8 cellular contexts compared by ENCODE assay signal in the genomic region with DNA sequence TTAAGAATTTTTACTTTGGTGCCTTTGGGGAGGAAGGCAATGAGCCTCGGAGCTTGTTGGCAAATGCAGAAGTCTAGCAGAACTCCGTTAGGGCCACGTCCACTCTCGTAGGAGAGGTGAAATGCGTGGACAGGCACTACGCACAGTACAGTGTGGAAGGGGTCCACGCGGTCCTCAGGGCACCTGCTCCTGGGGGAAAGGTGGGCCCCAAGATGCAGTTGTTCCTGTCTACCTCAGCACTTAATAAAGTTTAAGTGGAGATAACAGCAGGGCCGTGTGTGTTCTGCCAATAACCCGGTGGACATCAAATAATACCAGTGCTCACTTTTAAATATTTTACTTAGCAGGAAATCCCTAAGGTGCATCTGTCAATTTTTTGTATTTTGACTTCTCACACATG. TPM values are rescaled to one million over a fixed set of nuclear protein-coding genes. Genes with fewer than 3 reads are reported as not detected.
DNase-seq lines count a peak whose midpoint lies in the region; ATAC-seq lines count a peak whose summit lies in the region.

No MANE protein-coding gene starts in this region.

- H3K27me3 Mint-ChIP-seq in T-helper 2 cell treated with Interferon-gamma antibody and Interleukin-4, amounts not matched to agents 5 μg/mL and 100 μg/mL, for 36 hours (ENCODE audit: low read depth), result peaks cover 11% of the 10 kb centered on the region
- peaks cover 12% of the 10 kb centered on the region for H3K27me3 Mint-ChIP-seq in activated CD8-positive, alpha-beta T cell treated with anti-CD3 and anti-CD28 coated beads, Interleukin-2, amount 10 ng/mL, durations not matched to agents 7 days and 5 days (ENCODE audit: low read depth)
- peaks cover 17% of the 10 kb centered on the region for H3K27me3 Mint-ChIP-seq in stimulated activated naive CD8-positive, alpha-beta T cell treated with anti-CD3 and anti-CD28 coated beads, Interleukin-15, amount 100 ng/mL, for 72 hours

- no peaks in the 10 kb centered on the region for H3K9me3 ChIP-seq in iPS-15b (ENCODE audit: control insufficient read depth, insufficient read depth, low read length)

- CTCF ChIA-PET in activated CD8-positive, alpha-beta T cell treated with anti-CD3 and anti-CD28 coated beads, Interleukin-2, amount 10 ng/mL, durations not matched to agents 7 days and 5 days (lab: Charles Lee), result no interaction called here

- no peak for DNase-seq in T-helper 2 cell treated with Interferon-gamma antibody and Interleukin-4, amounts not matched to agents 5 μg/mL and 100 μg/mL, for 36 hours (ENCODE audit: low spot score)
- DNase-seq in T-helper 2 cell (no peak), occipital lobe (lab: John Stamatoyannopoulos, UW) (no peak), SW 1271 (lab: John Stamatoyannopoulos, UW) (no peak)
- no peak for DNase-seq in activated CD8-positive, alpha-beta T cell treated with anti-CD3 and anti-CD28 coated beads, Interleukin-2, amount 10 ng/mL, durations not matched to agents 7 days and 5 days
- no peak for DNase-seq in stimulated activated naive CD8-positive, alpha-beta T cell treated with anti-CD3 and anti-CD28 coated beads, Interleukin-15, amount 100 ng/mL, for 72 hours

- peak overlapping the region; percentile 70 for H3K4me3 ChIP-seq in iPS-15b (ENCODE audit: low read depth, low read length)

- ATAC-seq in activated CD8-positive, alpha-beta T cell treated with anti-CD3 and anti-CD28 coated beads, Interleukin-2, amount 10 ng/mL, durations not matched to agents 7 days and 5 days, result no peak
- no peak for ATAC-seq in stimulated activated naive CD8-positive, alpha-beta T cell treated with anti-CD3 and anti-CD28 coated beads, Interleukin-15, amount 100 ng/mL, for 72 hours
- no peak for ATAC-seq in HG03039 (IDR thresholded peaks at IDR 0.05; ENCODE audit: unreplicated experiment)

- POLR2A ChIA-PET in activated CD8-positive, alpha-beta T cell treated with anti-CD3 and anti-CD28 coated beads, Interleukin-2, amount 10 ng/mL, durations not matched to agents 7 days and 5 days (lab: Charles Lee), result no interaction called here

- H3K9me3 Mint-ChIP-seq in T-helper 2 cell treated with Interferon-gamma antibody and Interleukin-4, amounts not matched to agents 5 μg/mL and 100 μg/mL, for 36 hours, result no peaks in the 10 kb centered on the region
- no peaks in the 10 kb centered on the region for H3K9me3 Mint-ChIP-seq in activated CD8-positive, alpha-beta T cell treated with anti-CD3 and anti-CD28 coated beads, Interleukin-2, amount 10 ng/mL, durations not matched to agents 7 days and 5 days (ENCODE audit: insufficient read depth)
- H3K9me3 Mint-ChIP-seq in stimulated activated naive CD8-positive, alpha-beta T cell treated with anti-CD3 and anti-CD28 coated beads, Interleukin-15, amount 100 ng/mL, for 72 hours, result no peaks in the 10 kb centered on the region

- H3K36me3 Mint-ChIP-seq in T-helper 2 cell treated with Interferon-gamma antibody and Interleukin-4, amounts not matched to agents 5 μg/mL and 100 μg/mL, for 36 hours (ENCODE audit: low read depth), result peaks cover 4% of the 10 kb centered on the region
- peaks cover 4% of the 10 kb centered on the region for H3K36me3 Mint-ChIP-seq in activated CD8-positive, alpha-beta T cell treated with anti-CD3 and anti-CD28 coated beads, Interleukin-2, amount 10 ng/mL, durations not matched to agents 7 days and 5 days (ENCODE audit: low read depth)

- H3K9ac ChIP-seq in iPS-15b (ENCODE audit: low read depth, low read length), result no peak overlapping the region

- H3K27me3 ChIP-seq in iPS-15b (ENCODE audit: control insufficient read depth, insufficient read depth, low read length), result peaks cover 23% of the 10 kb centered on the region

- H3K27ac Mint-ChIP-seq in T-helper 2 cell treated with Interferon-gamma antibody and Interleukin-4, amounts not matched to agents 5 μg/mL and 100 μg/mL, for 36 hours, result no peak overlapping the region
- peak overlapping the region; percentile 39 for H3K27ac Mint-ChIP-seq in activated CD8-positive, alpha-beta T cell treated with anti-CD3 and anti-CD28 coated beads, Interleukin-2, amount 10 ng/mL, durations not matched to agents 7 days and 5 days
- peak overlapping the region in 1 of 2 donors; percentile 35 for H3K27ac Mint-ChIP-seq in stimulated activated naive CD8-positive, alpha-beta T cell treated with anti-CD3 and anti-CD28 coated beads, Interleukin-15, amount 100 ng/mL, for 72 hours

- peak overlapping the region; percentile 76 for H3K4me3 Mint-ChIP-seq in T-helper 2 cell treated with Interferon-gamma antibody and Interleukin-4, amounts not matched to agents 5 μg/mL and 100 μg/mL, for 36 hours
- peak overlapping the region; percentile 75 for H3K4me3 Mint-ChIP-seq in activated CD8-positive, alpha-beta T cell treated with anti-CD3 and anti-CD28 coated beads, Interleukin-2, amount 10 ng/mL, durations not matched to agents 7 days and 5 days
- H3K4me3 Mint-ChIP-seq in stimulated activated naive CD8-positive, alpha-beta T cell treated with anti-CD3 and anti-CD28 coated beads, Interleukin-15, amount 100 ng/mL, for 72 hours, result peak overlapping the region; percentile 78 to 86

- peaks cover 25% of the 10 kb centered on the region for H3K4me1 Mint-ChIP-seq in T-helper 2 cell treated with Interferon-gamma antibody and Interleukin-4, amounts not matched to agents 5 μg/mL and 100 μg/mL, for 36 hours (ENCODE audit: low read depth)
- peaks cover 31% of the 10 kb centered on the region for H3K4me1 Mint-ChIP-seq in activated CD8-positive, alpha-beta T cell treated with anti-CD3 and anti-CD28 coated beads, Interleukin-2, amount 10 ng/mL, durations not matched to agents 7 days and 5 days (ENCODE audit: low read depth)
- peaks cover 43% of the 10 kb centered on the region for H3K4me1 Mint-ChIP-seq in stimulated activated naive CD8-positive, alpha-beta T cell treated with anti-CD3 and anti-CD28 coated beads, Interleukin-15, amount 100 ng/mL, for 72 hours

- no peaks in the 10 kb centered on the region for H3K36me3 ChIP-seq in iPS-15b (ENCODE audit: control insufficient read depth, insufficient read depth, low read length)

- H3K4me1 ChIP-seq in iPS-15b (ENCODE audit: control insufficient read depth, insufficient read depth, low read length), result peaks cover 2% of the 10 kb centered on the region

RNA-seq across cellular contexts. Expression of gene RAB11FIP3, which starts 1.8 kb away (rescaled TPM):
- total RNA-seq in activated CD8-positive, alpha-beta T cell treated with anti-CD3 and anti-CD28 coated beads, Interleukin-2, amount 10 ng/mL, durations not matched to agents 7 days and 5 days, result 10 to 100 TPM; 20.7 to 23.4 TPM
- total RNA-seq in occipital lobe, result 25.6 TPM

RNA-seq across cellular contexts. Expression of gene DECR2, which starts 25.6 kb away (rescaled TPM):
- 1 to 10 TPM; 4.7 to 6.3 TPM for total RNA-seq in activated CD8-positive, alpha-beta T cell treated with anti-CD3 and anti-CD28 coated beads, Interleukin-2, amount 10 ng/mL, durations not matched to agents 7 days and 5 days
- total RNA-seq in occipital lobe, result 7.6 TPM

RNA-seq across cellular contexts. Expression of gene NME4, which starts 30.3 kb away (rescaled TPM):
- 1 to 10 TPM; 5.2 to 6.8 TPM for total RNA-seq in activated CD8-positive, alpha-beta T cell treated with anti-CD3 and anti-CD28 coated beads, Interleukin-2, amount 10 ng/mL, durations not matched to agents 7 days and 5 days
- 15.4 TPM for total RNA-seq in occipital lobe

RNA-seq across cellular contexts. Expression of gene PGAP6, which starts 45.5 kb away (rescaled TPM):
- total RNA-seq in activated CD8-positive, alpha-beta T cell treated with anti-CD3 and anti-CD28 coated beads, Interleukin-2, amount 10 ng/mL, durations not matched to agents 7 days and 5 days, result 10 to 100 TPM; 80.6 to 85.8 TPM
- 14.3 TPM for total RNA-seq in occipital lobe

RNA-seq across cellular contexts. Expression of gene MRPL28, which starts 57.0 kb away (rescaled TPM):
- 10 to 100 TPM; 95.3 to 95.8 TPM for total RNA-seq in activated CD8-positive, alpha-beta T cell treated with anti-CD3 and anti-CD28 coated beads, Interleukin-2, amount 10 ng/mL, durations not matched to agents 7 days and 5 days
- total RNA-seq in occipital lobe, result 28.1 TPM
